In the genomic region with DNA sequence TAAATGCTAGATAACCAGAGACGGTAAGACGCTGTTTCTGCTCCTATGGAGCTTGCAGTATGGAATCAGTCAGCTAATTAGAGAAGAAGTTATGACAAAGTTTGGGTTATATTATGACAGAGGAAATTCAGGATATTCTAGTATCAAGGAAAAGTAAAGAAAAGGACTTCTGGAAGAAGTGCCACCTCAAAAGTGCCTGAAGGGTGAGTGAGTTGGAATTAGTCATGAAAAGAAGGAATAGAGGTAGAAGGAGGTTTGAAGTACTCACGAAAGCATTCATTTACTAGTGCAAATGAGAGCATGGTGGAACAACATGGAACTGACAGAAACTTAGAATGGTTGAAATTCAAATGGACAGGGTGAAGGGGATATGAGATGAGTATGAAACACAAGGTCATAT, we compare ENCODE assay signal across 31 cellular contexts. TPM values are rescaled to one million over a fixed set of nuclear protein-coding genes. Genes with fewer than 3 reads are reported as not detected.
"Had no signal": no experiment of that assay in that cellular context is flagged by ENCODE, and none has a peak within 500 bp of the region (broad histone marks: within the 10 kb centered on the region; RNA-seq: fewer than 3 reads in every experiment).

No MANE protein-coding gene starts in this region.

- H3K27ac ChIP-seq: adrenal gland, body of pancreas, breast epithelium, WERI-Rb-1 had no signal

- DNase-seq: activated CD4-positive, alpha-beta T cell treated with anti-CD3 and anti-CD28 coated beads for 1 hour; activated CD4-positive, alpha-beta T cell treated with anti-CD3 and anti-CD28 coated beads, Interleukin-2, amount 50 U/mL, for 4 hours; activated CD4-positive, CD25-positive, alpha-beta regulatory T cell; activated gamma-delta T cell treated with Interleukin-2 at 50 U/mL for 16 hours; activated T-cell treated with anti-CD3 and anti-CD28 coated beads, Interleukin-2, amount 50 U/mL, for 1 hour; adrenal gland; body of pancreas; caudate nucleus; cerebellar nuclear complex; Karpas-422; MG63; NCI-H1048; NCI-H1105 treated with DMSO at 0.1 percent for 48 hours; NCI-H1436; NCI-H1694; NCI-H1930; NCI-H2107; NCI-H2171; NCI-H510A; NCI-H526; NCI-H748 treated with DMSO at 0.1 percent for 48 hours; Right ventricle myocardium superior; SW 1271; T-helper 9 cell; WERI-Rb-1 had no signal

- H3K27ac Mint-ChIP-seq: activated CD8-positive, alpha-beta T cell treated with anti-CD3 and anti-CD28 coated beads for 36 hours; activated naive CD4-positive, alpha-beta T cell treated with anti-CD3 and anti-CD28 coated beads for 36 hours; activated T-helper 2 cell treated with anti-CD3 and anti-CD28 coated beads, Interferon-gamma antibody, Interleukin-2, Interleukin-4, amounts not matched to agents 10 μg/mL and 5 μg/mL and 100 μg/mL, durations not matched to agents 14 hours and 24 hours and 36 hours had no signal

- H3K27me3 ChIP-seq: body of pancreas, breast epithelium, MG63 had no signal

- ATAC-seq: body of pancreas, K562 had no signal

- H3K4me3 Mint-ChIP-seq: activated CD8-positive, alpha-beta T cell treated with anti-CD3 and anti-CD28 coated beads for 36 hours; activated naive CD4-positive, alpha-beta T cell treated with anti-CD3 and anti-CD28 coated beads for 36 hours had no signal

- H3K9me3 ChIP-seq: adrenal gland, body of pancreas, breast epithelium, MG63 had no signal

- H3K4me3 ChIP-seq: adrenal gland, body of pancreas, breast epithelium, K562, MG63 had no signal

- H3K4me1 ChIP-seq: adrenal gland, body of pancreas, breast epithelium had no signal

- H3K9me3 Mint-ChIP-seq: activated naive CD4-positive, alpha-beta T cell treated with anti-CD3 and anti-CD28 coated beads for 36 hours; activated T-cell treated with anti-CD3 and anti-CD28 coated beads, Interleukin-2, amount 50 U/mL, for 72 hours; activated T-helper 2 cell treated with anti-CD3 and anti-CD28 coated beads, Interferon-gamma antibody, Interleukin-2, Interleukin-4, amounts not matched to agents 10 μg/mL and 5 μg/mL and 100 μg/mL, durations not matched to agents 14 hours and 24 hours and 36 hours had no signal

- H3K36me3 ChIP-seq: adrenal gland, breast epithelium, MG63, WERI-Rb-1 had no signal

RNA-seq across cellular contexts. Expression of a gene that starts 40.4 kb away (rescaled TPM):
- polyA plus RNA-seq: K562 had no signal
